Comparison of ENCODE assay signal across 8 cellular contexts in the genomic region with DNA sequence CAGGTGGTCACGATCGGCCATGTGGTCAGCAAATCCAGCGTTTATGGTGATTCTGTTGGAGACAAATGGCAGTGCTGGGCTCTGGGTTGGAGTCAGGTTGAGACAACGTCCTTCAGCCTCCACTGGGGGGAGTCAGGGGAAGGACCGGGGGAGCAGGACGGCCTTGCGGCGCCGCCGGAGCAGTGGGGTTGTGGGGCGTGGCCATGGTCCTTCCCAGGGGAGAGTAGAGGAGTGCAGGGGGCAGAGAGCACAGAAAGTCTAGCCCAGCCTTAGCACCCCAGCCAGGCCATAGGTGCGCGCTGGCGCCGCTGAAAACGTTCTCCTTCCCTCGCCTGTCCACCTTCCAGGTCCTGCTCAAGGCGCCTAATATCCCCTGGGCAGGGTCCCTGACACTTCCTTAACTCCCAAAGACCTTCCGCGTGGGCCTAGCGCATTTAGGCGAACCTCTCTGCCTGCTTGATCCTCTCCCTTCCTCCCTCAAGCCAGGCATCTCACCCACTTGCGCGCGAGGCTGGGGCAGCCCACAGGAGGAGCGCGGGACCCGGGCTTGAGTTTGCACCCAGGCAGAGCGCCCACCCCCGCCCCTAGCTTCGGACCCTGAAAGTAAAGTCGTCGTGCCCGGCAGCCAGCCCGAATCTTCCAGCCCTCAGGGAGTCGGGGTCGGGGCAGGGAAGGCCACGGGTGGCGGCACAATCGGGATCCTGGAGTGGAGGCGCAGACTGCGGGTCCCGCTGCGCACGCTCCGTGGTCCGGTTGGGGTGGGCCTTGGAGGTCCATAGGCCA. TPM values are rescaled to one million over a fixed set of nuclear protein-coding genes. Genes with fewer than 3 reads are reported as not detected.
A peak's percentile ranks its signal among the peaks of the same experiment; 100 is the strongest.
DNase-seq lines count a peak whose midpoint lies in the region; ATAC-seq and TF ChIP-seq lines count a peak whose summit lies in the region.

No MANE protein-coding gene starts in this region.

- no peak overlapping the region for H3K4me3 ChIP-seq in retinal pigment epithelial cell (ENCODE audit: low read length)

- peaks cover 31% of the 10 kb centered on the region for H3K27me3 Mint-ChIP-seq in activated CD4-positive, alpha-beta T cell treated with anti-CD3 and anti-CD28 coated beads, Interleukin-2, amount 10 ng/mL, durations not matched to agents 7 days and 5 days
- peaks cover 34% of the 10 kb centered on the region for H3K27me3 Mint-ChIP-seq in T-helper 2 cell treated with Interferon-gamma antibody and Interleukin-4, amounts not matched to agents 5 μg/mL and 100 μg/mL, for 36 hours (ENCODE audit: low read depth)

- intact Hi-C loops in left cardiac atrium (cut with DNase I), result loop anchor here in 1 of 2 donors (5.0 kb wide), 1 partner anchor 427 kb away; no protein-coding TSS in a partner anchor

- ATAC-seq in left cardiac atrium, result no peak

- TF ChIP-seq CTCF in retinal pigment epithelial cell (conservative IDR thresholded peaks at IDR 0.05; ENCODE audit: low read depth, low read length), result peak; percentile 51

- no peaks in the 10 kb centered on the region for H3K36me3 Mint-ChIP-seq in activated CD4-positive, alpha-beta T cell treated with anti-CD3 and anti-CD28 coated beads, Interleukin-2, amount 10 ng/mL, durations not matched to agents 7 days and 5 days (ENCODE audit: low read depth)
- no peaks in the 10 kb centered on the region for H3K36me3 Mint-ChIP-seq in T-helper 2 cell treated with Interferon-gamma antibody and Interleukin-4, amounts not matched to agents 5 μg/mL and 100 μg/mL, for 36 hours (ENCODE audit: low read depth)

- POLR2A ChIA-PET in activated CD4-positive, alpha-beta T cell treated with anti-CD3 and anti-CD28 coated beads, Interleukin-2, amount 10 ng/mL, durations not matched to agents 7 days and 5 days (lab: Charles Lee), result no interaction called here

- CTCF ChIA-PET in activated CD4-positive, alpha-beta T cell treated with anti-CD3 and anti-CD28 coated beads, Interleukin-2, amount 10 ng/mL, durations not matched to agents 7 days and 5 days (lab: Charles Lee), result interaction anchor here (1.0 kb wide), 1 partner anchor 57 kb away, joined by 3 read pairs; no protein-coding TSS in a partner anchor

- no peaks in the 10 kb centered on the region for H3K9me3 Mint-ChIP-seq in activated CD4-positive, alpha-beta T cell treated with anti-CD3 and anti-CD28 coated beads, Interleukin-2, amount 10 ng/mL, durations not matched to agents 7 days and 5 days
- H3K9me3 Mint-ChIP-seq in T-helper 2 cell treated with Interferon-gamma antibody and Interleukin-4, amounts not matched to agents 5 μg/mL and 100 μg/mL, for 36 hours, result no peaks in the 10 kb centered on the region

- H3K4me3 Mint-ChIP-seq in activated CD4-positive, alpha-beta T cell treated with anti-CD3 and anti-CD28 coated beads, Interleukin-2, amount 10 ng/mL, durations not matched to agents 7 days and 5 days, result no peak overlapping the region
- no peak overlapping the region for H3K4me3 Mint-ChIP-seq in T-helper 2 cell treated with Interferon-gamma antibody and Interleukin-4, amounts not matched to agents 5 μg/mL and 100 μg/mL, for 36 hours

- no peak overlapping the region for H3K27ac Mint-ChIP-seq in activated CD4-positive, alpha-beta T cell treated with anti-CD3 and anti-CD28 coated beads, Interleukin-2, amount 10 ng/mL, durations not matched to agents 7 days and 5 days
- no peak overlapping the region for H3K27ac Mint-ChIP-seq in T-helper 2 cell treated with Interferon-gamma antibody and Interleukin-4, amounts not matched to agents 5 μg/mL and 100 μg/mL, for 36 hours

- H3K4me1 Mint-ChIP-seq in activated CD4-positive, alpha-beta T cell treated with anti-CD3 and anti-CD28 coated beads, Interleukin-2, amount 10 ng/mL, durations not matched to agents 7 days and 5 days, result peaks cover 7% of the 10 kb centered on the region
- peaks cover 3% of the 10 kb centered on the region for H3K4me1 Mint-ChIP-seq in T-helper 2 cell treated with Interferon-gamma antibody and Interleukin-4, amounts not matched to agents 5 μg/mL and 100 μg/mL, for 36 hours (ENCODE audit: low read depth)

- peak; percentile 48 for DNase-seq in activated CD4-positive, alpha-beta T cell treated with anti-CD3 and anti-CD28 coated beads for 48 hours
- DNase-seq in activated CD4-positive, alpha-beta T cell treated with anti-CD3 and anti-CD28 coated beads, Interleukin-2, amount 10 ng/mL, durations not matched to agents 7 days and 5 days, result no peak
- DNase-seq in RPMI7951 (ENCODE audit: low read depth) (peak; percentile 8), left cardiac atrium (peak; percentile 51), retinal pigment epithelial cell (ENCODE audit: low read depth) (no peak), EL (no peak), NCI-H1694 treated with DMSO at 0.1 percent for 48 hours (lab: John Stamatoyannopoulos, UW) (no peak)
- DNase-seq in T-helper 2 cell treated with Interferon-gamma antibody and Interleukin-4, amounts not matched to agents 5 μg/mL and 100 μg/mL, for 36 hours (ENCODE audit: low spot score), result no peak

RNA-seq across cellular contexts. Expression of gene KIF26A, which starts 3.1 kb away (rescaled TPM):
- under 1 TPM; 0.35 to 0.50 TPM for total RNA-seq in activated CD4-positive, alpha-beta T cell treated with anti-CD3 and anti-CD28 coated beads, Interleukin-2, amount 10 ng/mL, durations not matched to agents 7 days and 5 days
- total RNA-seq in RPMI7951 (2014; rRNA removed; shearing (Covaris generic)), result not detected in 2 replicates
- 1 to 10 TPM; 7.6 to 8.1 TPM for total RNA-seq in left cardiac atrium

RNA-seq across cellular contexts. Expression of gene ASPG, which starts 49.8 kb away (rescaled TPM):
- total RNA-seq in activated CD4-positive, alpha-beta T cell treated with anti-CD3 and anti-CD28 coated beads, Interleukin-2, amount 10 ng/mL, durations not matched to agents 7 days and 5 days, result not detected
- total RNA-seq in RPMI7951 (2014; rRNA removed; shearing (Covaris generic)), result not detected in 2 replicates
- total RNA-seq in left cardiac atrium, result 100 to 1,000 TPM in 1 of 2 donors, 10 to 100 TPM in 1; 92.0 to 168 TPM

Comparison
In these comparisons a context has a peak if more than half of its experiments do, and no peak if none do; other contexts are left out.
1. DNase-seq: peak in activated CD4-positive, alpha-beta T cell treated with anti-CD3 and anti-CD28 coated beads for 48 hours (single experiment), RPMI7951 (single experiment) and left cardiac atrium (single experiment); none in activated CD4-positive, alpha-beta T cell treated with anti-CD3 and anti-CD28 coated beads, Interleukin-2, amount 10 ng/mL, durations not matched to agents 7 days and 5 days (single experiment), retinal pigment epithelial cell (single experiment), T-helper 2 cell treated with Interferon-gamma antibody and Interleukin-4, amounts not matched to agents 5 μg/mL and 100 μg/mL, for 36 hours (single experiment), EL (single experiment) and NCI-H1694 treated with DMSO at 0.1 percent for 48 hours (single experiment).
2. RNA of gene ASPG, which starts 49.8 kb away (total RNA-seq): 92.0 to 168 TPM in left cardiac atrium; not detected in activated CD4-positive, alpha-beta T cell treated with anti-CD3 and anti-CD28 coated beads, Interleukin-2, amount 10 ng/mL, durations not matched to agents 7 days and 5 days and not detected in RPMI7951; every median in the first group is over 10 times any median in the second.